In genomic region chr4:87080462-87080861, GRCh38 we compare ENCODE assay signal across 21 cellular contexts.
DNase-seq lines count a peak whose midpoint lies in the region; ATAC-seq, FAIRE-seq and TF ChIP-seq lines count a peak whose summit lies in the region.
"Had no signal": no experiment of that assay in that cellular context is flagged by ENCODE, and none has a peak within 500 bp of the region (broad histone marks: within the 10 kb centered on the region; RNA-seq: fewer than 3 reads in every experiment).

No MANE protein-coding gene starts in this region.

- no peaks in the 10 kb centered on the region for H3K36me3 Mint-ChIP-seq in endothelial cell (ENCODE audit: low read depth, unreplicated experiment)
- peaks cover 24% of the 10 kb centered on the region for H3K36me3 Mint-ChIP-seq in activated CD4-positive, alpha-beta memory T cell treated with anti-CD3 and anti-CD28 coated beads, Interleukin-2, amount 10 ng/mL, durations not matched to agents 7 days and 5 days (ENCODE audit: low read depth)

- peaks cover 23% of the 10 kb centered on the region for H3K4me1 Mint-ChIP-seq in endothelial cell (ENCODE audit: unreplicated experiment)
- H3K4me1 Mint-ChIP-seq in activated CD4-positive, alpha-beta memory T cell treated with anti-CD3 and anti-CD28 coated beads, Interleukin-2, amount 10 ng/mL, durations not matched to agents 7 days and 5 days = peaks cover 14% of the 10 kb centered on the region

- CTCF ChIA-PET in HepG2 (lab: Yijun Ruan, JAX; ENCODE audit: low intra/inter-chr PET ratio, low total read pairs) = no interaction called here
- CTCF ChIA-PET in activated CD4-positive, alpha-beta memory T cell treated with anti-CD3 and anti-CD28 coated beads, Interleukin-2, amount 10 ng/mL, durations not matched to agents 7 days and 5 days (lab: Charles Lee) = interaction anchor here (0.8 to 2.8 kb wide), 2 partner anchors 11 to 158 kb away, joined by 3 to 10 read pairs; no protein-coding TSS in a partner anchor

- H3K9ac ChIP-seq in HepG2 (ENCODE audit: insufficient read depth, low read depth, low read length) = no peak overlapping the region

- TF ChIP-seq CTCF in HepG2 (CRISPR knock-in tag; IDR thresholded peaks at IDR 0.05) = no peak
- TF ChIP-seq CTCF in right lobe of liver (IDR thresholded peaks at IDR 0.05) = no peak
- TF ChIP-seq CTCF in endothelial cell (IDR thresholded peaks at IDR 0.05; ENCODE audit: unreplicated experiment) = no peak

- POLR2A ChIA-PET in HepG2 (lab: Yijun Ruan, JAX) = no interaction called here
- POLR2A ChIA-PET in activated CD4-positive, alpha-beta memory T cell treated with anti-CD3 and anti-CD28 coated beads, Interleukin-2, amount 10 ng/mL, durations not matched to agents 7 days and 5 days (lab: Charles Lee) = interaction anchor here (1.1 to 2.0 kb wide), 2 partner anchors 22 to 73 kb away, joined by 3 to 7 read pairs; no protein-coding TSS in a partner anchor

- H3K27me3 ChIP-seq in HepG2 (ENCODE audit: control insufficient read depth in 1 of 2, insufficient read depth in 2 of 2, low read length in 2 of 2) (no peaks in the 10 kb centered on the region), right lobe of liver (no peaks in the 10 kb centered on the region)
- H3K27me3 ChIP-seq: SJCRH30 had no signal

- H3K4me3 ChIP-seq in HepG2 (replicated peaks in 1 of 3; ENCODE audit: insufficient read depth in 1 of 3, low read depth in 2 of 3, low read length in 3 of 3) = no peak overlapping the region
- no peak overlapping the region for H3K4me3 ChIP-seq in right lobe of liver
- no peak overlapping the region for H3K4me3 ChIP-seq in skin epidermis
- H3K4me3 ChIP-seq: GM23338, SJCRH30 had no signal

- H3K4me1 ChIP-seq in HepG2 (ENCODE audit: insufficient read depth, low read length) (no peaks in the 10 kb centered on the region), right lobe of liver (peaks cover 0 to 3% (median 0%) of the 10 kb centered on the region in 4 donors)
- H3K4me1 ChIP-seq: SJCRH30 had no signal

- no peak overlapping the region for H2AFZ ChIP-seq in HepG2 (ENCODE audit: low read length)
- H2AFZ ChIP-seq: GM23338 had no signal

- no peak for TF ChIP-seq RAD21 in HepG2 (CRISPR knock-in tag; IDR thresholded peaks at IDR 0.05)

- H3K4me3 Mint-ChIP-seq in endothelial cell (ENCODE audit: unreplicated experiment) = no peak overlapping the region
- H3K4me3 Mint-ChIP-seq in activated CD4-positive, alpha-beta memory T cell treated with anti-CD3 and anti-CD28 coated beads, Interleukin-2, amount 10 ng/mL, durations not matched to agents 7 days and 5 days = no peak overlapping the region
- H3K4me3 Mint-ChIP-seq: CD4-positive, alpha-beta T cell; GM23338; stimulated activated naive CD8-positive, alpha-beta T cell treated with anti-CD3 and anti-CD28 coated beads, Interleukin-15, Interleukin-2, amounts not matched to agents 100 ng/mL and 50 ng/mL, for 24 hours; T-helper 1 cell treated with Interleukin-12 subunit alpha and Interleukin-12 subunit beta and Interleukin-4 antibody, amounts not matched to agents 30 μg/mL and 1 μg/mL, for 36 hours had no signal

- H3K9me3 Mint-ChIP-seq in endothelial cell (ENCODE audit: unreplicated experiment) = no peaks in the 10 kb centered on the region
- no peaks in the 10 kb centered on the region for H3K9me3 Mint-ChIP-seq in activated CD4-positive, alpha-beta memory T cell treated with anti-CD3 and anti-CD28 coated beads, Interleukin-2, amount 10 ng/mL, durations not matched to agents 7 days and 5 days
- H3K9me3 Mint-ChIP-seq: CD4-positive, alpha-beta T cell; GM23338; stimulated activated naive CD8-positive, alpha-beta T cell treated with anti-CD3 and anti-CD28 coated beads, Interleukin-15, Interleukin-2, amounts not matched to agents 100 ng/mL and 50 ng/mL, for 24 hours had no signal

- peaks cover 9% of the 10 kb centered on the region for H3K79me2 ChIP-seq in HepG2 (ENCODE audit: insufficient read depth, low read length)

- FAIRE-seq in HepG2 (lab: Jason Lieb, UNC) (no peak), GM19239 (lab: Jason Lieb, UNC) (no peak)

- DNase-seq in HepG2 (ENCODE audit: low spot score) (no peak), right lobe of liver (no peak), endothelial cell (ENCODE audit: low spot score) (no peak), GM19239 (ENCODE audit: insufficient read length, low spot score) (no peak), GDM1 (lab: John Stamatoyannopoulos, UW) (no peak), NCI-H187 treated with DMSO at 0.1 percent for 48 hours (lab: John Stamatoyannopoulos, UW) (no peak)
- no peak for DNase-seq in activated CD4-positive, alpha-beta memory T cell treated with anti-CD3 and anti-CD28 coated beads, Interleukin-2, amount 10 ng/mL, durations not matched to agents 7 days and 5 days
- DNase-seq: CD4-positive, alpha-beta T cell; DMS53; effector memory CD4-positive, alpha-beta T cell; kidney glomerular epithelial cell; midbrain; NCI-H1417 treated with DMSO at 0.1 percent for 48 hours; NCI-H2171 treated with DMSO at 0.1 percent for 48 hours; NCI-H69; retina; SJCRH30 had no signal

- no peak for TF ChIP-seq EP300 in HepG2 (IDR thresholded peaks at IDR 0.05; ENCODE audit: low read depth in 2 of 2, low read length in 2 of 2)
- TF ChIP-seq EP300 in HepG2 (CRISPR knock-in tag; IDR thresholded peaks at IDR 0.05; ENCODE audit: borderline replicate concordance) = no peak

- no peak overlapping the region for H3K27ac ChIP-seq in HepG2 (ENCODE audit: extremely low read length, insufficient read depth, low read length)
- H3K27ac ChIP-seq in right lobe of liver = no peak overlapping the region
- peak overlapping the region in 11 of 21 experiments; percentile 8 to 75 (median 52) for H3K27ac ChIP-seq in skin epidermis
- H3K27ac ChIP-seq: SJCRH30 had no signal

- H3K4me2 ChIP-seq in HepG2 (ENCODE audit: low read depth, low read length) = no peak overlapping the region
- H3K4me2 ChIP-seq: GM23338 had no signal

- H4K20me1 ChIP-seq in HepG2 (ENCODE audit: insufficient read depth, low read length) = peaks cover 13% of the 10 kb centered on the region; the same call in 1 of the 2 replicates

- intact Hi-C loops in HepG2 (cut with micrococcal nuclease; ENCODE audit: unreplicated experiment) (no loop called here), right lobe of liver (cut with DNase I) (no loop called here)

- peaks cover 1 to 14% of the 10 kb centered on the region in 2 experiments; a peak in 4 of 5 replicates for H3K36me3 ChIP-seq in HepG2 (replicated peaks in 1 of 2; ENCODE audit: control insufficient read depth in 1 of 2, insufficient read depth in 2 of 2, low read length in 2 of 2)
- H3K36me3 ChIP-seq in right lobe of liver = peaks cover 0 to 7% (median 2%) of the 10 kb centered on the region in 4 donors
- H3K36me3 ChIP-seq: SJCRH30 had no signal

- H3K27me3 Mint-ChIP-seq in endothelial cell (ENCODE audit: unreplicated experiment) = peaks cover 1% of the 10 kb centered on the region
- no peaks in the 10 kb centered on the region for H3K27me3 Mint-ChIP-seq in activated CD4-positive, alpha-beta memory T cell treated with anti-CD3 and anti-CD28 coated beads, Interleukin-2, amount 10 ng/mL, durations not matched to agents 7 days and 5 days
- H3K27me3 Mint-ChIP-seq: CD4-positive, alpha-beta T cell; stimulated activated naive CD8-positive, alpha-beta T cell treated with anti-CD3 and anti-CD28 coated beads, Interleukin-15, Interleukin-2, amounts not matched to agents 100 ng/mL and 50 ng/mL, for 24 hours had no signal

- in situ Hi-C loops in HepG2 (cut with HindIII; ENCODE audit: extremely low pct_ligation_motif_present, low pct_unique_long_range_greater_than_20kb) = no loop called here

- TF ChIP-seq POLR2A in HepG2 (IDR thresholded peaks at IDR 0.05; ENCODE audit: insufficient read depth in 1 of 2, low read depth in 2 of 2, low read length in 2 of 2) (no peak), right lobe of liver (IDR thresholded peaks at IDR 0.05) (no peak)

- WGBS in HepG2 (ENCODE audit: low lambda C conversion rate) = 97% methylated on average over 3 of the region's 3 CpGs
- 96% methylated on average over 3 of the region's 3 CpGs for WGBS in right lobe of liver (ENCODE audit: insufficient coverage, low coverage, low lambda C conversion rate, missing lambda C conversion rate)

- ATAC-seq in HepG2 (no peak), right lobe of liver (no peak)
- ATAC-seq: GM23338 had no signal

- H3K9me3 ChIP-seq in HepG2 (ENCODE audit: low read length) = no peaks in the 10 kb centered on the region
- no peaks in the 10 kb centered on the region for H3K9me3 ChIP-seq in right lobe of liver
- H3K9me3 ChIP-seq: SJCRH30 had no signal

- BruUV-seq in HepG2 (replicated peaks; lab: Mats Ljungman, UMichigan) = no TSS peak

- peak overlapping the region; percentile 14 for H3K27ac Mint-ChIP-seq in endothelial cell (ENCODE audit: unreplicated experiment)
- H3K27ac Mint-ChIP-seq in activated CD4-positive, alpha-beta memory T cell treated with anti-CD3 and anti-CD28 coated beads, Interleukin-2, amount 10 ng/mL, durations not matched to agents 7 days and 5 days = no peak overlapping the region
- H3K27ac Mint-ChIP-seq: CD4-positive, alpha-beta T cell; GM23338; stimulated activated naive CD8-positive, alpha-beta T cell treated with anti-CD3 and anti-CD28 coated beads, Interleukin-15, Interleukin-2, amounts not matched to agents 100 ng/mL and 50 ng/mL, for 24 hours; T-helper 1 cell treated with Interleukin-12 subunit alpha and Interleukin-12 subunit beta and Interleukin-4 antibody, amounts not matched to agents 30 μg/mL and 1 μg/mL, for 36 hours had no signal

TF ChIP-seq in HepG2, 621 proteins besides CTCF, POLR2A, EP300 and RAD21:
- TF ChIP-seq SKIL (CRISPR knock-in tag; IDR thresholded peaks at IDR 0.05; ENCODE audit: borderline replicate concordance) (no peak), ZNF121 (CRISPR knock-in tag; IDR thresholded peaks at IDR 0.05) (peak; percentile 58)

Comparison
In these comparisons a context has a peak if more than half of its experiments do, and no peak if none do; other contexts are left out.
1. H3K27ac ChIP-seq: peak in skin epidermis (11 of 21); none in HepG2 (single experiment) and right lobe of liver (0 of 3).